Comparison of ENCODE assay signal across 12 cellular contexts in genomic region chr7:11228515-11228914, GRCh38.
DNase-seq lines count a peak whose midpoint lies in the region; ATAC-seq and TF ChIP-seq lines count a peak whose summit lies in the region.
"Had no signal": no experiment of that assay in that cellular context is flagged by ENCODE, and none has a peak within 500 bp of the region (broad histone marks: within the 10 kb centered on the region; RNA-seq: fewer than 3 reads in every experiment).

No MANE protein-coding gene starts in this region.

- intact Hi-C loops in heart left ventricle (cut with DNase I) = no loop called here
- intact Hi-C loops in stomach (cut with DNase I; ENCODE audit: low total_unique reads) = no loop called here

- TF ChIP-seq CTCF in heart left ventricle (IDR thresholded peaks at IDR 0.05) (no peak), stomach (IDR thresholded peaks at IDR 0.05) (no peak)

- WGBS in heart left ventricle, 4 donors = 3 to 20% (median 11%) methylated on average over 2 of the region's 2 CpGs
- 15 to 40% (median 24%) methylated on average over 2 of the region's 2 CpGs for WGBS in stomach, 5 donors

- no peak for TF ChIP-seq EP300 in stomach (IDR thresholded peaks at IDR 0.05)

- H3K27ac ChIP-seq in heart left ventricle = peak overlapping the region in 1 of 12 donors; percentile 19
- peak overlapping the region in 2 of 5 donors; percentile 28 to 33 for H3K27ac ChIP-seq in stomach

- no peaks in the 10 kb centered on the region for H3K9me3 ChIP-seq in heart left ventricle
- H3K9me3 ChIP-seq in stomach = no peaks in the 10 kb centered on the region

- H3K4me1 ChIP-seq in heart left ventricle (peaks cover 0 to 20% (median 6%) of the 10 kb centered on the region in 12 donors), stomach (peaks cover 0 to 12% (median 0%) of the 10 kb centered on the region in 4 donors)

- ATAC-seq in heart left ventricle = peak; percentile 83 to 93 (median 87)
- no peak for ATAC-seq in HG02840 (IDR thresholded peaks at IDR 0.05; ENCODE audit: low FRiP score, unreplicated experiment)
- no peak for ATAC-seq in GM21447 (IDR thresholded peaks at IDR 0.05; ENCODE audit: unreplicated experiment)
- ATAC-seq: SK-N-SH treated with all-trans-retinoic acid at 6 μM for 48 hours had no signal

- H3K4me3 ChIP-seq in heart left ventricle (no peak overlapping the region), stomach (no peak overlapping the region)

- H3K36me3 ChIP-seq in heart left ventricle (no peaks in the 10 kb centered on the region), stomach (no peaks in the 10 kb centered on the region)

- DNase-seq in NCI-H146 (lab: John Stamatoyannopoulos, UW) = peak; percentile 14
- DNase-seq in NCI-H146 treated with DMSO at 0.1 percent for 48 hours (lab: John Stamatoyannopoulos, UW; ENCODE audit: unreplicated experiment) = no peak
- peak; percentile 85 for DNase-seq in NCI-H69 (lab: John Stamatoyannopoulos, UW)
- peak; percentile 42 to 84 (median 76) for DNase-seq in heart left ventricle
- DNase-seq in stomach = peak; percentile 79
- DNase-seq in stimulated activated CD8-positive, alpha-beta memory T cell treated with anti-CD3 and anti-CD28 coated beads, Interleukin-4, amount 100 ng/mL, for 48 hours = no peak
- DNase-seq: activated CD8-positive, alpha-beta memory T cell treated with anti-CD3 and anti-CD28 coated beads, Interleukin-2, amount 50 U/mL, for 48 hours; cortex of kidney; Kasumi-1 had no signal

- TF ChIP-seq POLR2A in heart left ventricle (IDR thresholded peaks at IDR 0.05) (no peak), stomach (IDR thresholded peaks at IDR 0.05) (no peak)

- no peaks in the 10 kb centered on the region for H3K27me3 ChIP-seq in heart left ventricle
- H3K27me3 ChIP-seq in stomach = no peaks in the 10 kb centered on the region

Comparison
In these comparisons a context has a peak if more than half of its experiments do, and no peak if none do; other contexts are left out.
1. DNase-seq: peak in NCI-H146 (single experiment), NCI-H69 (single experiment), heart left ventricle (5 of 5) and stomach (single experiment); none in NCI-H146 treated with DMSO at 0.1 percent for 48 hours (single experiment) and stimulated activated CD8-positive, alpha-beta memory T cell treated with anti-CD3 and anti-CD28 coated beads, Interleukin-4, amount 100 ng/mL, for 48 hours (single experiment).
2. ATAC-seq: peak in heart left ventricle (4 of 4); none in HG02840 (single experiment) and GM21447 (single experiment).